Comparison of ENCODE assay signal across 38 cellular contexts in the genomic region with DNA sequence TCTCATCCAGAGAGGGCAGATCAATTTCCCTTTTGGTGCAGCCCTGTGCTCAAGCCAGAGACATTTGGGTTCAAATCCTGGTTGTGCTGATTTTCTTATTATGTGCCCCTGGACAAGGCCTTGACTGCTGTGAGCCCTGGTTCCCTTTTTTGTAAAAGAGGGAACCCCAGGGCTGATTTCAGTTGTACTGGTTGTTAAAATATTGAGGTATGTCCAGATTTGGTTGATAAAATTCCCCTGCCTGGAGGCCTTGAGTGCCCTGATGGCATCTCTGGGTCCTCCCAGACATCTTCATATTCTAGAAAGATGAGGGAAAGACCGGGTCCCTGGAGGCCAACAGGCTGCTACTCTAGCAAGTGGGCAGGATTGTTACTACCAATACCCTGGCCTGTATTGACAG. TPM values are rescaled to one million over a fixed set of nuclear protein-coding genes. Genes with fewer than 3 reads are reported as not detected.
"Had no signal": no experiment of that assay in that cellular context is flagged by ENCODE, and none has a peak within 500 bp of the region (broad histone marks: within the 10 kb centered on the region; RNA-seq: fewer than 3 reads in every experiment).

No MANE protein-coding gene starts in this region.

- H3K27ac Mint-ChIP-seq: activated CD4-positive, alpha-beta memory T cell treated with anti-CD3 and anti-CD28 coated beads, Interleukin-2, amount 10 ng/mL, durations not matched to agents 7 days and 5 days; activated CD4-positive, alpha-beta T cell treated with anti-CD3 and anti-CD28 coated beads, Interleukin-2, amount 10 ng/mL, durations not matched to agents 7 days and 5 days; activated naive CD4-positive, alpha-beta T cell treated with anti-CD3 and anti-CD28 coated beads, Interleukin-2, amount 50 U/mL, for 24 hours; activated naive CD8-positive, alpha-beta T cell treated with anti-CD3 and anti-CD28 coated beads, Interleukin-2, amount 50 U/mL, for 24 hours; activated T-cell treated with anti-CD3 and anti-CD28 coated beads, Interleukin-2, amount 50 U/mL, for 24 hours; mesothelial cell of epicardium; nephron progenitor cell; stimulated activated effector memory CD8-positive, alpha-beta T cell treated with anti-CD3 and anti-CD28 coated beads, Interleukin-12 subunit alpha, Interleukin-12 subunit beta, amount 100 ng/mL, for 72 hours; T-helper 2 cell treated with Interferon-gamma antibody and Interleukin-4, amounts not matched to agents 5 μg/mL and 100 μg/mL, for 36 hours had no signal

- H3K27me3 ChIP-seq: heart left ventricle, pancreas, stomach, suprapubic skin, tibial artery, upper lobe of right lung had no signal

- H3K9me3 ChIP-seq: heart left ventricle, pancreas, prostate gland, stomach, suprapubic skin, tibial artery, upper lobe of right lung had no signal

- H3K27me3 Mint-ChIP-seq: activated CD4-positive, alpha-beta memory T cell treated with anti-CD3 and anti-CD28 coated beads, Interleukin-2, amount 10 ng/mL, durations not matched to agents 7 days and 5 days; activated CD4-positive, alpha-beta T cell treated with anti-CD3 and anti-CD28 coated beads, Interleukin-2, amount 10 ng/mL, durations not matched to agents 7 days and 5 days; activated naive CD4-positive, alpha-beta T cell treated with anti-CD3 and anti-CD28 coated beads, Interleukin-2, amount 50 U/mL, for 24 hours; activated naive CD8-positive, alpha-beta T cell treated with anti-CD3 and anti-CD28 coated beads, Interleukin-2, amount 50 U/mL, for 24 hours; activated T-cell treated with anti-CD3 and anti-CD28 coated beads, Interleukin-2, amount 50 U/mL, for 24 hours had no signal

- H3K4me3 ChIP-seq: heart left ventricle, pancreas, prostate gland, skin epidermis, stomach, suprapubic skin, tibial artery, upper lobe of right lung had no signal

- H3K36me3 ChIP-seq: heart left ventricle, pancreas, prostate gland, stomach, suprapubic skin, tibial artery, upper lobe of right lung had no signal

- H3K4me3 Mint-ChIP-seq: activated CD4-positive, alpha-beta memory T cell treated with anti-CD3 and anti-CD28 coated beads, Interleukin-2, amount 10 ng/mL, durations not matched to agents 7 days and 5 days; activated CD4-positive, alpha-beta T cell treated with anti-CD3 and anti-CD28 coated beads, Interleukin-2, amount 10 ng/mL, durations not matched to agents 7 days and 5 days; activated naive CD4-positive, alpha-beta T cell treated with anti-CD3 and anti-CD28 coated beads, Interleukin-2, amount 50 U/mL, for 24 hours; activated naive CD8-positive, alpha-beta T cell treated with anti-CD3 and anti-CD28 coated beads, Interleukin-2, amount 50 U/mL, for 24 hours; activated T-cell treated with anti-CD3 and anti-CD28 coated beads, Interleukin-2, amount 50 U/mL, for 24 hours; immature natural killer cell; mesothelial cell of epicardium; nephron progenitor cell; stimulated activated effector memory CD8-positive, alpha-beta T cell treated with anti-CD3 and anti-CD28 coated beads, Interleukin-12 subunit alpha, Interleukin-12 subunit beta, amount 100 ng/mL, for 72 hours; T-helper 2 cell treated with Interferon-gamma antibody and Interleukin-4, amounts not matched to agents 5 μg/mL and 100 μg/mL, for 36 hours had no signal

- H3K4me1 ChIP-seq: pancreas, prostate gland, suprapubic skin, tibial artery, upper lobe of right lung had no signal

- H3K4me1 Mint-ChIP-seq: activated CD4-positive, alpha-beta memory T cell treated with anti-CD3 and anti-CD28 coated beads, Interleukin-2, amount 10 ng/mL, durations not matched to agents 7 days and 5 days; activated CD4-positive, alpha-beta T cell treated with anti-CD3 and anti-CD28 coated beads, Interleukin-2, amount 10 ng/mL, durations not matched to agents 7 days and 5 days; activated naive CD4-positive, alpha-beta T cell treated with anti-CD3 and anti-CD28 coated beads, Interleukin-2, amount 50 U/mL, for 24 hours; immature natural killer cell; stimulated activated effector memory CD8-positive, alpha-beta T cell treated with anti-CD3 and anti-CD28 coated beads, Interleukin-12 subunit alpha, Interleukin-12 subunit beta, amount 100 ng/mL, for 72 hours had no signal

- H3K36me3 Mint-ChIP-seq: activated naive CD4-positive, alpha-beta T cell treated with anti-CD3 and anti-CD28 coated beads, Interleukin-2, amount 50 U/mL, for 24 hours; immature natural killer cell; mesothelial cell of epicardium; naive B cell; stimulated activated effector memory CD8-positive, alpha-beta T cell treated with anti-CD3 and anti-CD28 coated beads, Interleukin-12 subunit alpha, Interleukin-12 subunit beta, amount 100 ng/mL, for 72 hours had no signal

- ATAC-seq: activated naive CD8-positive, alpha-beta T cell treated with anti-CD3 and anti-CD28 coated beads, Interleukin-2, amount 50 U/mL, for 24 hours; esophagus mucosa; heart left ventricle; left colon; pancreas; sciatic nerve; stimulated activated effector memory CD8-positive, alpha-beta T cell treated with anti-CD3 and anti-CD28 coated beads, Interleukin-12 subunit alpha, Interleukin-12 subunit beta, amount 100 ng/mL, for 72 hours; upper lobe of right lung had no signal

- DNase-seq: activated CD4-positive, alpha-beta memory T cell treated with anti-CD3 and anti-CD28 coated beads, Interleukin-2, amount 10 ng/mL, durations not matched to agents 7 days and 5 days; activated CD4-positive, alpha-beta T cell treated with anti-CD3 and anti-CD28 coated beads, Interleukin-2, amount 10 ng/mL, durations not matched to agents 7 days and 5 days; activated CD4-positive, CD25-positive, alpha-beta regulatory T cell treated with anti-CD3 and anti-CD28 coated beads, Interleukin-2, amount 50 U/mL, for 72 hours; activated CD8-positive, alpha-beta memory T cell treated with anti-CD3 and anti-CD28 coated beads, Interleukin-2, amount 50 U/mL, for 48 hours; activated gamma-delta T cell treated with Interleukin-2 at 50 U/mL for 16 hours; activated naive CD8-positive, alpha-beta T cell treated with anti-CD3 and anti-CD28 coated beads, Interleukin-2, amount 50 U/mL, for 24 hours; activated T-cell treated with anti-CD3 and anti-CD28 coated beads, Interleukin-2, amount 50 U/mL, for 24 hours; amygdala; caudate nucleus; cortex of kidney; foreskin fibroblast; hypothalamus; immature natural killer cell; kidney; left colon; mammary epithelial cell; naive B cell; nephron progenitor cell; nucleus accumbens; pancreas; retina; stimulated activated CD4-positive, alpha-beta T cell treated with anti-CD3 and anti-CD28 coated beads, Interleukin-12 subunit alpha, Interleukin-12 subunit beta, amount 100 ng/mL, for 4 hours; stimulated activated CD4-positive, alpha-beta T cell treated with anti-CD3 and anti-CD28 coated beads, Interleukin-4, amount 100 ng/mL, for 24 hours; stomach; tibial artery; upper lobe of right lung had no signal

- H3K9me3 Mint-ChIP-seq: activated CD4-positive, alpha-beta memory T cell treated with anti-CD3 and anti-CD28 coated beads, Interleukin-2, amount 10 ng/mL, durations not matched to agents 7 days and 5 days; activated CD4-positive, alpha-beta T cell treated with anti-CD3 and anti-CD28 coated beads, Interleukin-2, amount 10 ng/mL, durations not matched to agents 7 days and 5 days; activated naive CD4-positive, alpha-beta T cell treated with anti-CD3 and anti-CD28 coated beads, Interleukin-2, amount 50 U/mL, for 24 hours; activated naive CD8-positive, alpha-beta T cell treated with anti-CD3 and anti-CD28 coated beads, Interleukin-2, amount 50 U/mL, for 24 hours; activated T-cell treated with anti-CD3 and anti-CD28 coated beads, Interleukin-2, amount 50 U/mL, for 24 hours; immature natural killer cell; mesothelial cell of epicardium; naive B cell; nephron progenitor cell; stimulated activated effector memory CD8-positive, alpha-beta T cell treated with anti-CD3 and anti-CD28 coated beads, Interleukin-12 subunit alpha, Interleukin-12 subunit beta, amount 100 ng/mL, for 72 hours; T-helper 2 cell treated with Interferon-gamma antibody and Interleukin-4, amounts not matched to agents 5 μg/mL and 100 μg/mL, for 36 hours had no signal

- H3K27ac ChIP-seq: heart left ventricle, pancreas, prostate gland, stomach, suprapubic skin, tibial artery, upper lobe of right lung had no signal

RNA-seq across cellular contexts. Expression of gene IRGC, which starts 31.6 kb away (rescaled TPM):
- polyA plus RNA-seq: endothelial cell of umbilical vein, heart left ventricle, liver, mammary epithelial cell, pancreas, stomach had no signal
